Comparison of ENCODE assay signal across 12 cellular contexts in the genomic region with DNA sequence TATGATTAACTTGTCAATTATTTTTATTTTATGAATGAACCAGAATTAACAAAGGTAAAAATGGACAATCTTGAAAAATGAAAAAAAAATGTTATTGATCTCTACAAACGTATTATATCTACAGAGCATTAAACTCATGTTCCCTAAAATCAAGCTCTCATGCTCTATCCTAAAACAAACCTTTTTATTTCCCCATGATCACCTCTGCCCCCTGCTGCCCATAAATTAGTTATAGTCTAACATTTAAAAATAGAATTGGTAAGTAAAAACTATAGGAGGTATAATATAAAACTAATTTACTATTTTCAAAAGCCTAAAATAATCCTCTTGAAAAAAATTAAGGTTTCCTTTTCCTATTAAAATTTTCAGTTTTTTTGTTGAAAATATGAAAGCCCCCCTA.
A peak's percentile ranks its signal among the peaks of the same experiment; 100 is the strongest.
DNase-seq lines count a peak whose midpoint lies in the region; ATAC-seq and TF ChIP-seq lines count a peak whose summit lies in the region.
"Had no signal": no experiment of that assay in that cellular context is flagged by ENCODE, and none has a peak within 500 bp of the region (broad histone marks: within the 10 kb centered on the region; RNA-seq: fewer than 3 reads in every experiment).

No MANE protein-coding gene starts in this region.

- TF ChIP-seq CTCF in AG09319 (IDR thresholded peaks at IDR 0.05; ENCODE audit: low read depth, low read length): peak; percentile 12; the same call in 1 of the 2 replicates
- peak; percentile 24; the same call in 1 of the 2 replicates for TF ChIP-seq CTCF in Panc1 (IDR thresholded peaks at IDR 0.05)
- TF ChIP-seq CTCF in fibroblast of pulmonary artery (IDR thresholded peaks at IDR 0.05; ENCODE audit: low read length, missing control alignments): peak; percentile 27

- H3K27me3 ChIP-seq in Panc1 (ENCODE audit: control insufficient read depth, insufficient read depth, low read length): no peaks in the 10 kb centered on the region
- H3K27me3 ChIP-seq: suprapubic skin had no signal

- H3K4me1 ChIP-seq in Panc1 (ENCODE audit: control insufficient read depth, insufficient read depth, low read length): no peaks in the 10 kb centered on the region
- H3K4me1 ChIP-seq: prostate gland, suprapubic skin had no signal

- CTCF ChIA-PET in Panc1 (lab: Charles Lee): interaction anchor here (0.6 kb wide), 1 partner anchor 984 kb away, joined by 3 read pairs; no protein-coding TSS in a partner anchor

- BruUV-seq in Panc1 (replicated peaks; lab: Mats Ljungman, UMichigan): no TSS peak

- no peak for DNase-seq in AG09319 (ENCODE audit: extremely low read depth, low read depth)
- DNase-seq in EH (ENCODE audit: low read depth): peak; percentile 17
- DNase-seq in Panc1 (ENCODE audit: low read depth, low spot score): no peak
- DNase-seq in fibroblast of pulmonary artery (ENCODE audit: low read depth): peak; percentile 38
- DNase-seq in stimulated activated CD4-positive, alpha-beta T cell treated with anti-CD3 and anti-CD28 coated beads, Interleukin-12 subunit alpha, Interleukin-12 subunit beta, amount 100 ng/mL, for 4 hours: no peak
- no peak for DNase-seq in posterior cingulate gyrus
- DNase-seq in mesenteric fat pad (ENCODE audit: low spot score): no peak
- DNase-seq: EL, left ventricle myocardium superior had no signal

- intact Hi-C loops in Panc1 (cut with micrococcal nuclease; ENCODE audit: unreplicated experiment): no loop called here
- intact Hi-C loops in posterior cingulate gyrus (cut with DNase I): no loop called here

- H3K27ac ChIP-seq in Panc1 (ENCODE audit: low read length): no peak overlapping the region
- H3K27ac ChIP-seq: prostate gland, suprapubic skin had no signal

- no peaks in the 10 kb centered on the region for H3K9me3 ChIP-seq in Panc1 (ENCODE audit: control insufficient read depth, insufficient read depth, low read depth, low read length)
- H3K9me3 ChIP-seq: prostate gland, suprapubic skin had no signal

- in situ Hi-C loops in Panc1 (cut with HindIII; ENCODE audit: low pct_unique_long_range_greater_than_20kb, low sequenced_read_pairs): no loop called here

- no peak overlapping the region for H3K4me3 ChIP-seq in Panc1 (ENCODE audit: low read depth in 2 of 2, low read length in 2 of 2)
- no peak overlapping the region for H3K4me3 ChIP-seq in fibroblast of pulmonary artery (replicated peaks; ENCODE audit: low read depth, low read length)
- H3K4me3 ChIP-seq: prostate gland, suprapubic skin had no signal

- no peaks in the 10 kb centered on the region for H3K36me3 ChIP-seq in Panc1 (ENCODE audit: control insufficient read depth, insufficient read depth, low read length)
- H3K36me3 ChIP-seq: prostate gland, suprapubic skin had no signal

- ATAC-seq in Panc1: no peak
- ATAC-seq in GM18909 (IDR thresholded peaks at IDR 0.05; ENCODE audit: poor library complexity, unreplicated experiment): no peak
- ATAC-seq: left ventricle myocardium superior had no signal

- POLR2A ChIA-PET in Panc1 (lab: Charles Lee): no interaction called here

Comparison
In these comparisons a context has a peak if more than half of its experiments do, and no peak if none do; other contexts are left out.
1. DNase-seq: peak in EH (single experiment) and fibroblast of pulmonary artery (single experiment); none in AG09319 (single experiment), Panc1 (single experiment), stimulated activated CD4-positive, alpha-beta T cell treated with anti-CD3 and anti-CD28 coated beads, Interleukin-12 subunit alpha, Interleukin-12 subunit beta, amount 100 ng/mL, for 4 hours (single experiment), posterior cingulate gyrus (0 of 10) and mesenteric fat pad (single experiment).
2. Peak in every context shown above with its lines, with median percentiles within 50 percentile points of each other: CTCF ChIP-seq.